11 cellular contexts compared by ENCODE assay signal in genomic region chr16:56199164-56199563, GRCh38. TPM values are rescaled to one million over a fixed set of nuclear protein-coding genes. Genes with fewer than 3 reads are reported as not detected.
DNase-seq lines count a peak whose midpoint lies in the region; ATAC-seq and FAIRE-seq lines count a peak whose summit lies in the region.
"Had no signal": no experiment of that assay in that cellular context is flagged by ENCODE, and none has a peak within 500 bp of the region (broad histone marks: within the 10 kb centered on the region; RNA-seq: fewer than 3 reads in every experiment).

No MANE protein-coding gene starts in this region.

- peaks cover 37% of the 10 kb centered on the region for H3K27me3 Mint-ChIP-seq in activated CD8-positive, alpha-beta memory T cell treated with anti-CD3 and anti-CD28 coated beads, Interleukin-2, amount 10 ng/mL, durations not matched to agents 7 days and 5 days
- H3K27me3 Mint-ChIP-seq in stimulated activated memory B cell treated with anti-CD40 and anti-IgM and Interleukin-4, amounts not matched to agents 10 μg/mL and 1 μg/mL and 100 μg/mL, for 72 hours: peaks cover 6% of the 10 kb centered on the region

- WGBS in GM23248 (ENCODE audit: low coverage in 1 of 2, low lambda C conversion rate in 2 of 2, missing lambda C conversion rate in 2 of 2), 2 experiments: 32 to 43% methylated on average over 2 of the region's 2 CpGs

- H3K9me3 Mint-ChIP-seq in activated CD8-positive, alpha-beta memory T cell treated with anti-CD3 and anti-CD28 coated beads, Interleukin-2, amount 10 ng/mL, durations not matched to agents 7 days and 5 days (ENCODE audit: low read depth): no peaks in the 10 kb centered on the region
- H3K9me3 Mint-ChIP-seq in stimulated activated memory B cell treated with anti-CD40 and anti-IgM and Interleukin-4, amounts not matched to agents 10 μg/mL and 1 μg/mL and 100 μg/mL, for 72 hours: no peaks in the 10 kb centered on the region

- H3K4me3 ChIP-seq in GM23248: no peak overlapping the region
- H3K4me3 ChIP-seq: heart left ventricle had no signal

- peak overlapping the region; percentile 71 for H3K27ac Mint-ChIP-seq in activated CD8-positive, alpha-beta memory T cell treated with anti-CD3 and anti-CD28 coated beads, Interleukin-2, amount 10 ng/mL, durations not matched to agents 7 days and 5 days
- H3K27ac Mint-ChIP-seq in stimulated activated memory B cell treated with anti-CD40 and anti-IgM and Interleukin-4, amounts not matched to agents 10 μg/mL and 1 μg/mL and 100 μg/mL, for 72 hours: peak overlapping the region; percentile 27

- H3F3A ChIP-seq in GM23248 (ENCODE audit: insufficient read depth): no peaks in the 10 kb centered on the region

- peak; percentile 60 for ATAC-seq in activated CD8-positive, alpha-beta memory T cell treated with anti-CD3 and anti-CD28 coated beads, Interleukin-2, amount 10 ng/mL, durations not matched to agents 7 days and 5 days
- peak; percentile 53 for ATAC-seq in HG02588 (IDR thresholded peaks at IDR 0.05; ENCODE audit: unreplicated experiment)
- peak; percentile 86 for ATAC-seq in stimulated activated memory B cell treated with anti-CD40 and anti-IgM and Interleukin-4, amounts not matched to agents 10 μg/mL and 1 μg/mL and 100 μg/mL, for 72 hours
- ATAC-seq: heart left ventricle had no signal

- H3K36me3 Mint-ChIP-seq in activated CD8-positive, alpha-beta memory T cell treated with anti-CD3 and anti-CD28 coated beads, Interleukin-2, amount 10 ng/mL, durations not matched to agents 7 days and 5 days: no peaks in the 10 kb centered on the region
- no peaks in the 10 kb centered on the region for H3K36me3 Mint-ChIP-seq in stimulated activated memory B cell treated with anti-CD40 and anti-IgM and Interleukin-4, amounts not matched to agents 10 μg/mL and 1 μg/mL and 100 μg/mL, for 72 hours

- CTCF ChIA-PET in activated CD8-positive, alpha-beta memory T cell treated with anti-CD3 and anti-CD28 coated beads, Interleukin-2, amount 10 ng/mL, durations not matched to agents 7 days and 5 days (lab: Charles Lee): interaction anchor here (1.4 to 2.0 kb wide), 3 partner anchors 13 to 119 kb away, joined by 3 to 9 read pairs (median 5); no protein-coding TSS in a partner anchor

- H3K9me3 ChIP-seq in GM23248 (ENCODE audit: low read depth): no peaks in the 10 kb centered on the region
- H3K9me3 ChIP-seq: heart left ventricle had no signal

- H3K4me3 Mint-ChIP-seq in activated CD8-positive, alpha-beta memory T cell treated with anti-CD3 and anti-CD28 coated beads, Interleukin-2, amount 10 ng/mL, durations not matched to agents 7 days and 5 days: no peak overlapping the region
- H3K4me3 Mint-ChIP-seq in stimulated activated memory B cell treated with anti-CD40 and anti-IgM and Interleukin-4, amounts not matched to agents 10 μg/mL and 1 μg/mL and 100 μg/mL, for 72 hours: no peak overlapping the region

- H2AFZ ChIP-seq in GM23248: no peak overlapping the region

- no peak overlapping the region for H3K9ac ChIP-seq in GM23248

- H3K4me1 ChIP-seq in GM23248 (ENCODE audit: insufficient read depth): no peaks in the 10 kb centered on the region

- peaks cover 3% of the 10 kb centered on the region for H3K4me1 Mint-ChIP-seq in activated CD8-positive, alpha-beta memory T cell treated with anti-CD3 and anti-CD28 coated beads, Interleukin-2, amount 10 ng/mL, durations not matched to agents 7 days and 5 days
- H3K4me1 Mint-ChIP-seq in stimulated activated memory B cell treated with anti-CD40 and anti-IgM and Interleukin-4, amounts not matched to agents 10 μg/mL and 1 μg/mL and 100 μg/mL, for 72 hours: peaks cover 21% of the 10 kb centered on the region

- no peak overlapping the region for H3K4me2 ChIP-seq in GM23248 (ENCODE audit: unreplicated experiment)

- no peaks in the 10 kb centered on the region for H3K36me3 ChIP-seq in GM23248 (ENCODE audit: low read depth)
- H3K36me3 ChIP-seq: heart left ventricle had no signal

- H3K79me2 ChIP-seq in GM23248 (ENCODE audit: insufficient read depth): no peaks in the 10 kb centered on the region

- H4K20me1 ChIP-seq in GM23248 (ENCODE audit: insufficient read depth): no peaks in the 10 kb centered on the region

- H3K27ac ChIP-seq in GM23248: no peak overlapping the region
- H3K27ac ChIP-seq: heart left ventricle had no signal

- DNase-seq in activated CD8-positive, alpha-beta memory T cell treated with anti-CD3 and anti-CD28 coated beads, Interleukin-2, amount 10 ng/mL, durations not matched to agents 7 days and 5 days: peak; percentile 64
- no peak for DNase-seq in activated CD8-positive, alpha-beta memory T cell treated with anti-CD3 and anti-CD28 coated beads for 24 hours
- DNase-seq in RPMI8226 (peak; percentile 38), urothelium cell line (ENCODE audit: low spot score) (no peak), GOT3 (lab: John Stamatoyannopoulos, UW) (no peak), GM23248 (no peak)
- DNase-seq: heart left ventricle, NCI-H1694 treated with DMSO at 0.1 percent for 48 hours, SHP77 treated with DMSO at 0.1 percent for 48 hours had no signal

- in situ Hi-C loops in GM23248 (cut with MboI): no loop called here

- FAIRE-seq in urothelium cell line (lab: Jason Lieb, UNC): no peak

- H3K27me3 ChIP-seq in GM23248 (replicated peaks; ENCODE audit: insufficient read depth): peaks cover 17% of the 10 kb centered on the region

- H3K9me2 ChIP-seq in GM23248 (ENCODE audit: insufficient read depth): no peaks in the 10 kb centered on the region

RNA-seq across cellular contexts. Expression of gene GNAO1, which starts 7.9 kb away (rescaled TPM):
- 1 to 10 TPM; 1.5 to 4.3 TPM for total RNA-seq in activated CD8-positive, alpha-beta memory T cell treated with anti-CD3 and anti-CD28 coated beads, Interleukin-2, amount 10 ng/mL, durations not matched to agents 7 days and 5 days
- total RNA-seq in GM23248 (2014; rRNA removed; shearing (Covaris generic)): under 0.01 TPM in 1 of 2 replicates, not detected in the other
- 0.18 TPM in 1 of 2 replicates, not detected in the other for polyA plus RNA-seq in GM23248 (2016; fragmentation: Nextera tagmentation; extraction: Ambion mirVana)

Comparison
In these comparisons a context has a peak if more than half of its experiments do, and no peak if none do; other contexts are left out.
1. DNase-seq: peak in activated CD8-positive, alpha-beta memory T cell treated with anti-CD3 and anti-CD28 coated beads, Interleukin-2, amount 10 ng/mL, durations not matched to agents 7 days and 5 days (single experiment) and RPMI8226 (single experiment); none in activated CD8-positive, alpha-beta memory T cell treated with anti-CD3 and anti-CD28 coated beads for 24 hours (single experiment), urothelium cell line (single experiment), GOT3 (single experiment) and GM23248 (single experiment).
2. Peak in every context shown above with its lines, with median percentiles within 50 percentile points of each other: ATAC-seq.